ENCODE assay signal across 2 cellular contexts in genomic region chr12:121468451-121468850, GRCh38.
TF ChIP-seq lines count a peak whose summit lies in the region.

No MANE protein-coding gene starts in this region.

TF ChIP-seq in GM23338, 12 proteins besides CTCF, POLR2A, EP300 and RAD21 (continued from another document):
- TF ChIP-seq, protein P1, sequence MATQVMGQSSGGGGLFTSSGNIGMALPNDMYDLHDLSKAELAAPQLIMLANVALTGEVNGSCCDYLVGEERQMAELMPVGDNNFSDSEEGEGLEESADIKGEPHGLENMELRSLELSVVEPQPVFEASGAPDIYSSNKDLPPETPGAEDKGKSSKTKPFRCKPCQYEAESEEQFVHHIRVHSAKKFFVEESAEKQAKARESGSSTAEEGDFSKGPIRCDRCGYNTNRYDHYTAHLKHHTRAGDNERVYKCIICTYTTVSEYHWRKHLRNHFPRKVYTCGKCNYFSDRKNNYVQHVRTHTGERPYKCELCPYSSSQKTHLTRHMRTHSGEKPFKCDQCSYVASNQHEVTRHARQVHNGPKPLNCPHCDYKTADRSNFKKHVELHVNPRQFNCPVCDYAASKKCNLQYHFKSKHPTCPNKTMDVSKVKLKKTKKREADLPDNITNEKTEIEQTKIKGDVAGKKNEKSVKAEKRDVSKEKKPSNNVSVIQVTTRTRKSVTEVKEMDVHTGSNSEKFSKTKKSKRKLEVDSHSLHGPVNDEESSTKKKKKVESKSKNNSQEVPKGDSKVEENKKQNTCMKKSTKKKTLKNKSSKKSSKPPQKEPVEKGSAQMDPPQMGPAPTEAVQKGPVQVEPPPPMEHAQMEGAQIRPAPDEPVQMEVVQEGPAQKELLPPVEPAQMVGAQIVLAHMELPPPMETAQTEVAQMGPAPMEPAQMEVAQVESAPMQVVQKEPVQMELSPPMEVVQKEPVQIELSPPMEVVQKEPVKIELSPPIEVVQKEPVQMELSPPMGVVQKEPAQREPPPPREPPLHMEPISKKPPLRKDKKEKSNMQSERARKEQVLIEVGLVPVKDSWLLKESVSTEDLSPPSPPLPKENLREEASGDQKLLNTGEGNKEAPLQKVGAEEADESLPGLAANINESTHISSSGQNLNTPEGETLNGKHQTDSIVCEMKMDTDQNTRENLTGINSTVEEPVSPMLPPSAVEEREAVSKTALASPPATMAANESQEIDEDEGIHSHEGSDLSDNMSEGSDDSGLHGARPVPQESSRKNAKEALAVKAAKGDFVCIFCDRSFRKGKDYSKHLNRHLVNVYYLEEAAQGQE (IDR thresholded peaks at IDR 0.05; ENCODE audit: unreplicated experiment): no peak
- no peak for TF ChIP-seq CREB1 (CRISPR knock-in tag; IDR thresholded peaks at IDR 0.05; ENCODE audit: low read depth)
- no peak for TF ChIP-seq JUNB (IDR thresholded peaks at IDR 0.05; ENCODE audit: unreplicated experiment)
- no peak for TF ChIP-seq POLR2AphosphoS5 (IDR thresholded peaks at IDR 0.05; ENCODE audit: low read depth)
- TF ChIP-seq ZNF331 (CRISPR knock-in tag; IDR thresholded peaks at IDR 0.05; ENCODE audit: low read depth): no peak

TF ChIP-seq in H1, 55 proteins besides CTCF, POLR2A, EP300 and RAD21 (continued from another document):
- TF ChIP-seq USF2 (IDR thresholded peaks at IDR 0.05; ENCODE audit: low read length): no peak
- TF ChIP-seq, protein P2, sequence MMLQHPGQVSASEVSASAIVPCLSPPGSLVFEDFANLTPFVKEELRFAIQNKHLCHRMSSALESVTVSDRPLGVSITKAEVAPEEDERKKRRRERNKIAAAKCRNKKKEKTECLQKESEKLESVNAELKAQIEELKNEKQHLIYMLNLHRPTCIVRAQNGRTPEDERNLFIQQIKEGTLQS (IDR thresholded peaks at IDR 0.05; ENCODE audit: insufficient read depth, low read depth, low read length): no peak
- TF ChIP-seq, protein P3, sequence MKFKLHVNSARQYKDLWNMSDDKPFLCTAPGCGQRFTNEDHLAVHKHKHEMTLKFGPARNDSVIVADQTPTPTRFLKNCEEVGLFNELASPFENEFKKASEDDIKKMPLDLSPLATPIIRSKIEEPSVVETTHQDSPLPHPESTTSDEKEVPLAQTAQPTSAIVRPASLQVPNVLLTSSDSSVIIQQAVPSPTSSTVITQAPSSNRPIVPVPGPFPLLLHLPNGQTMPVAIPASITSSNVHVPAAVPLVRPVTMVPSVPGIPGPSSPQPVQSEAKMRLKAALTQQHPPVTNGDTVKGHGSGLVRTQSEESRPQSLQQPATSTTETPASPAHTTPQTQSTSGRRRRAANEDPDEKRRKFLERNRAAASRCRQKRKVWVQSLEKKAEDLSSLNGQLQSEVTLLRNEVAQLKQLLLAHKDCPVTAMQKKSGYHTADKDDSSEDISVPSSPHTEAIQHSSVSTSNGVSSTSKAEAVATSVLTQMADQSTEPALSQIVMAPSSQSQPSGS (IDR thresholded peaks at IDR 0.05; ENCODE audit: low read length): no peak
- no peak for TF ChIP-seq SAP30 (IDR thresholded peaks at IDR 0.05; ENCODE audit: insufficient read depth, insufficient replicate concordance, low read length)
- TF ChIP-seq CEBPB (IDR thresholded peaks at IDR 0.05; ENCODE audit: low read depth, low read length): no peak
- TF ChIP-seq TBP (IDR thresholded peaks at IDR 0.05; ENCODE audit: low read depth, low read length): no peak
- no peak for TF ChIP-seq ZNF274 (IDR thresholded peaks at IDR 0.05; ENCODE audit: borderline replicate concordance, extremely low read depth, low read length)
- no peak for TF ChIP-seq SIRT6 (IDR thresholded peaks at IDR 0.05; ENCODE audit: low read length)
- no peak for TF ChIP-seq MAFK (IDR thresholded peaks at IDR 0.05; ENCODE audit: low read depth, low read length)
- no peak for TF ChIP-seq BRCA1 (IDR thresholded peaks at IDR 0.05; ENCODE audit: low read depth, low read length)
- no peak for TF ChIP-seq NRF1 (IDR thresholded peaks at IDR 0.05; ENCODE audit: low read depth, low read length)
- no peak for TF ChIP-seq CBX8 (IDR thresholded peaks at IDR 0.05; ENCODE audit: borderline replicate concordance, low read depth, low read length)
- TF ChIP-seq PHF8 (conservative IDR thresholded peaks at IDR 0.05; ENCODE audit: low read depth, low read length): no peak
